9 cellular contexts compared by ENCODE assay signal in the genomic region with DNA sequence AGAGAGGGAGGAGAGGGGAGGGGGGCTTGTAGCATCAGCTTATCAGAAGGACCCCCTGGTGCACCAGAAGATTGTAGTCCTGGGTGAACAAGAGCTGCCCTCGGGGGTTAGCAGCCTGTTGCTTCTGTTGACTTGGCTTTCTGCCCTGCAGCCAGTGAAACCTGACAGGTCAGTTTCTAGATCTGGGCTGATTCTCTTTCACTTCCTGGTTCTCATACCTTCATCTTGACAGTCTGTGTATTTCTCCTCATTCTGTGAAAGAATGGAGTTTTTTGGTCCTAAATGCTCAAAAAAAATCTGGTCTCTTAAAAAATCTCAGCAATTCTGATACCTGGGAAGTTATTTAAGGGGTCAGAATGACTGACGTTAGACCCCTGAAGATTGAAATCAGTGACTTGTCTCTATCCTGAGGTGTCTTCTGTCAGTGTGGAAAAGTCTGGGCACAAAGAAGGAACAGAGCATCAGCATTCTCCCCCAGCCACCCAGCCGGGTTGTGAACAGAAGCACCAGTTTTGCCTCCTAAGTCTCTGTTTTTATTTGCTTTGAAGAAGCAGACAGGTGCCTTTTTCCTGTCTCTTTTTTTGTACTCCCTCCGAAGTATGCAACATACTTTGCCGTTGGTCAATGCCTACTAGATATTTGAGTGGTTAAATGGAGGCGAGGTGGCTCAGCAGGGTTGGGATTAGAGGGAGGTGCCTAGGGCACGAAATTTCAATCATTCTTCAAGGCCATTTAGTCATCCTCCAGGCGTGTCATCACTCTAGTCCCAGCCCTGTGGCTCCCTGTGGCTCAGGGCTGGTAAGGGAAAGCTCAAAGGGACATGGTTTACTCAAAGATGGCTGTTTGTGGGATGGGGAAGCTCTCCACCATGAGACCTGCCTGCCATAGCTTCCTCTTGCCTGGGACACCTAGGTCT. TPM values are rescaled to one million over a fixed set of nuclear protein-coding genes. Genes with fewer than 3 reads are reported as not detected.
DNase-seq lines count a peak whose midpoint lies in the region; ATAC-seq and TF ChIP-seq lines count a peak whose summit lies in the region.
"Had no signal": no experiment of that assay in that cellular context is flagged by ENCODE, and none has a peak within 500 bp of the region (broad histone marks: within the 10 kb centered on the region; RNA-seq: fewer than 3 reads in every experiment).

No MANE protein-coding gene starts in this region.

- no peak overlapping the region for H3K4me3 Mint-ChIP-seq in activated T-cell treated with anti-CD3 and anti-CD28 coated beads, Interleukin-2, amount 50 U/mL, for 4 hours
- no peak overlapping the region for H3K4me3 Mint-ChIP-seq in brain
- no peak overlapping the region for H3K4me3 Mint-ChIP-seq in nephron progenitor cell
- H3K4me3 Mint-ChIP-seq: central memory CD8-positive, alpha-beta T cell had no signal

- H3K27me3 Mint-ChIP-seq in activated T-cell treated with anti-CD3 and anti-CD28 coated beads, Interleukin-2, amount 50 U/mL, for 4 hours (ENCODE audit: low read depth) = no peaks in the 10 kb centered on the region
- H3K27me3 Mint-ChIP-seq in brain (peaks cover 3% of the 10 kb centered on the region), nephron progenitor cell (ENCODE audit: low read depth, poor library complexity) (peaks cover 6% of the 10 kb centered on the region)
- H3K27me3 Mint-ChIP-seq: central memory CD8-positive, alpha-beta T cell had no signal

- no peak for TF ChIP-seq POLR2A in sigmoid colon (IDR thresholded peaks at IDR 0.05)

- peaks cover 12% of the 10 kb centered on the region for H3K4me1 ChIP-seq in smooth muscle cell (ENCODE audit: low read depth)
- peaks cover 0 to 5% (median 0%) of the 10 kb centered on the region in 4 donors for H3K4me1 ChIP-seq in sigmoid colon

- peak; percentile 44 to 51 for ATAC-seq in activated T-cell treated with anti-CD3 and anti-CD28 coated beads, Interleukin-2, amount 50 U/mL, for 4 hours
- ATAC-seq in HG02678 (IDR thresholded peaks at IDR 0.05; ENCODE audit: unreplicated experiment) = peak; percentile 60

- H2AFZ ChIP-seq in smooth muscle cell (ENCODE audit: low read depth) = no peak overlapping the region

- H3K27ac Mint-ChIP-seq in brain = peak overlapping the region in 3 of 5 experiments; percentile 24 to 72 (median 54)
- no peak overlapping the region for H3K27ac Mint-ChIP-seq in nephron progenitor cell

- TF ChIP-seq EP300 in sigmoid colon (IDR thresholded peaks at IDR 0.05) = no peak

- no peak for DNase-seq in activated T-cell treated with anti-CD3 and anti-CD28 coated beads, Interleukin-2, amount 50 U/mL, for 4 hours
- DNase-seq in activated T-cell treated with anti-CD3 and anti-CD28 coated beads for 4 hours (no peak), NCI-H1105 treated with DMSO at 0.1 percent for 48 hours (lab: John Stamatoyannopoulos, UW) (peak; percentile 18), smooth muscle cell (lab: John Stamatoyannopoulos, UW; ENCODE audit: unreplicated experiment) (no peak), sigmoid colon (no peak), nephron progenitor cell (no peak)

- H3K36me3 ChIP-seq in smooth muscle cell (ENCODE audit: low read depth) (no peaks in the 10 kb centered on the region), sigmoid colon (no peaks in the 10 kb centered on the region)

- no peaks in the 10 kb centered on the region for H3K27me3 ChIP-seq in smooth muscle cell (ENCODE audit: low read depth)
- H3K27me3 ChIP-seq in sigmoid colon = no peaks in the 10 kb centered on the region

- peak overlapping the region; percentile 56 for H3K27ac ChIP-seq in smooth muscle cell (ENCODE audit: low read depth)
- no peak overlapping the region for H3K27ac ChIP-seq in sigmoid colon

- peaks cover 17% of the 10 kb centered on the region for H3K36me3 Mint-ChIP-seq in activated T-cell treated with anti-CD3 and anti-CD28 coated beads, Interleukin-2, amount 50 U/mL, for 4 hours (ENCODE audit: insufficient read depth)
- H3K36me3 Mint-ChIP-seq in brain (peaks cover 23% of the 10 kb centered on the region), nephron progenitor cell (ENCODE audit: low read depth) (no peaks in the 10 kb centered on the region)

- no peaks in the 10 kb centered on the region for H3K79me2 ChIP-seq in smooth muscle cell (ENCODE audit: low read depth)

- TF ChIP-seq CTCF in brain (conservative IDR thresholded peaks at IDR 0.05) (no peak), smooth muscle cell (IDR thresholded peaks at IDR 0.05; ENCODE audit: borderline replicate concordance, insufficient read depth, poor library complexity, severe bottlenecking) (no peak), sigmoid colon (IDR thresholded peaks at IDR 0.05) (no peak), nephron progenitor cell (IDR thresholded peaks at IDR 0.05) (no peak)

- no peaks in the 10 kb centered on the region for H3K9me3 Mint-ChIP-seq in activated T-cell treated with anti-CD3 and anti-CD28 coated beads, Interleukin-2, amount 50 U/mL, for 4 hours
- H3K9me3 Mint-ChIP-seq in brain (no peaks in the 10 kb centered on the region), nephron progenitor cell (no peaks in the 10 kb centered on the region)
- H3K9me3 Mint-ChIP-seq: central memory CD8-positive, alpha-beta T cell had no signal

- H3K4me2 ChIP-seq in smooth muscle cell = peak overlapping the region; percentile 1

- no peaks in the 10 kb centered on the region for H3F3A ChIP-seq in smooth muscle cell (ENCODE audit: low read depth)

- no peak overlapping the region for H3K9ac ChIP-seq in smooth muscle cell (ENCODE audit: low read depth)

- no peaks in the 10 kb centered on the region for H4K20me1 ChIP-seq in smooth muscle cell (ENCODE audit: low read depth)

- no peaks in the 10 kb centered on the region for H3K9me3 ChIP-seq in smooth muscle cell (replicated peaks; ENCODE audit: low read depth)
- H3K9me3 ChIP-seq in sigmoid colon = no peaks in the 10 kb centered on the region

- 41% methylated on average over 8 of the region's 8 CpGs for WGBS in smooth muscle cell (ENCODE audit: low lambda C conversion rate)
- 44 to 66% methylated on average over 8 of the region's 8 CpGs for WGBS in sigmoid colon, 2 donors

- intact Hi-C loops in sigmoid colon (cut with DNase I) = no loop called here

- H3K4me3 ChIP-seq in smooth muscle cell (no peak overlapping the region), sigmoid colon (no peak overlapping the region)

- peaks cover 55% of the 10 kb centered on the region for H3K4me1 Mint-ChIP-seq in activated T-cell treated with anti-CD3 and anti-CD28 coated beads, Interleukin-2, amount 50 U/mL, for 4 hours (ENCODE audit: low read depth)
- H3K4me1 Mint-ChIP-seq in brain = peaks cover 25% of the 10 kb centered on the region
- H3K4me1 Mint-ChIP-seq in nephron progenitor cell = no peaks in the 10 kb centered on the region

RNA-seq across cellular contexts. Expression of gene TTC9, which starts 24.0 kb away (rescaled TPM):
- total RNA-seq in activated T-cell treated with anti-CD3 and anti-CD28 coated beads, Interleukin-2, amount 50 U/mL, for 4 hours = 1 to 10 TPM; 3.2 to 4.0 (median 3.6) TPM
- polyA plus RNA-seq in brain (ENCODE audit: insufficient read depth, low read depth, low replicate concordance) (4.9 TPM), smooth muscle cell (1.2 and 1.8 TPM in 2 replicates), sigmoid colon (1 to 10 TPM in 1 of 3 donors, under 1 TPM in 1, not detected in 1; 0.60 to 3.6 TPM)
- total RNA-seq in smooth muscle cell (2.7 and 4.4 TPM in 2 replicates), sigmoid colon (under 1 TPM; 0.16 to 0.81 (median 0.63) TPM)
